In genomic region chr7:42262907-42263466, GRCh38 we compare ENCODE assay signal across 12 cellular contexts. TPM values are rescaled to one million over a fixed set of nuclear protein-coding genes. Genes with fewer than 3 reads are reported as not detected.
DNase-seq lines count a peak whose midpoint lies in the region; ATAC-seq, FAIRE-seq and TF ChIP-seq lines count a peak whose summit lies in the region.
"Had no signal": no experiment of that assay in that cellular context is flagged by ENCODE, and none has a peak within 500 bp of the region (broad histone marks: within the 10 kb centered on the region; RNA-seq: fewer than 3 reads in every experiment).

No MANE protein-coding gene starts in this region.

- no peaks in the 10 kb centered on the region for H3K36me3 ChIP-seq in right lobe of liver
- H3K36me3 ChIP-seq: lower lobe of right lung had no signal

- no peak overlapping the region for H3K27ac ChIP-seq in right lobe of liver
- H3K27ac ChIP-seq: A549, lower lobe of right lung had no signal

- ATAC-seq in right lobe of liver (no peak), GM21737 (IDR thresholded peaks at IDR 0.05; ENCODE audit: unreplicated experiment) (no peak)
- no peak for ATAC-seq in effector memory CD8-positive, alpha-beta T cell (replicated peaks)
- ATAC-seq: A549 had no signal

- H3K4me1 ChIP-seq in right lobe of liver: no peaks in the 10 kb centered on the region
- H3K4me1 ChIP-seq: A549, lower lobe of right lung had no signal

- H3K4me3 Mint-ChIP-seq in chondrocyte (ENCODE audit: unreplicated experiment): no peak overlapping the region
- no peak overlapping the region for H3K4me3 Mint-ChIP-seq in effector memory CD8-positive, alpha-beta T cell

- TF ChIP-seq CTCF in chondrocyte (IDR thresholded peaks at IDR 0.05) (no peak), right lobe of liver (IDR thresholded peaks at IDR 0.05) (no peak)

- WGBS in right lobe of liver (ENCODE audit: insufficient coverage, low coverage, low lambda C conversion rate, missing lambda C conversion rate): 62% methylated on average over 6 of the region's 7 CpGs

- no peaks in the 10 kb centered on the region for H3K27me3 Mint-ChIP-seq in chondrocyte (ENCODE audit: low read depth)
- no peaks in the 10 kb centered on the region for H3K27me3 Mint-ChIP-seq in effector memory CD8-positive, alpha-beta T cell

- H3K4me1 Mint-ChIP-seq in chondrocyte (ENCODE audit: low read depth): peaks cover 9% of the 10 kb centered on the region
- no peaks in the 10 kb centered on the region for H3K4me1 Mint-ChIP-seq in effector memory CD8-positive, alpha-beta T cell (ENCODE audit: low read depth in 2 of 2)

- no peak for FAIRE-seq in urothelium cell line (lab: Jason Lieb, UNC)
- FAIRE-seq: A549 had no signal

- H3K9me3 Mint-ChIP-seq in chondrocyte (ENCODE audit: low read depth): peaks cover 2% of the 10 kb centered on the region
- peaks cover 2 to 5% of the 10 kb centered on the region in 2 donors for H3K9me3 Mint-ChIP-seq in effector memory CD8-positive, alpha-beta T cell

- H3K9me3 ChIP-seq in right lobe of liver: no peaks in the 10 kb centered on the region
- H3K9me3 ChIP-seq: A549, lower lobe of right lung had no signal

- intact Hi-C loops in right lobe of liver (cut with DNase I): no loop called here

- H3K36me3 Mint-ChIP-seq in chondrocyte (ENCODE audit: low read depth): no peaks in the 10 kb centered on the region
- no peaks in the 10 kb centered on the region for H3K36me3 Mint-ChIP-seq in effector memory CD8-positive, alpha-beta T cell (ENCODE audit: insufficient read depth)

- peak overlapping the region; percentile 37 for H3K27ac Mint-ChIP-seq in chondrocyte (ENCODE audit: unreplicated experiment)
- no peak overlapping the region for H3K27ac Mint-ChIP-seq in effector memory CD8-positive, alpha-beta T cell

- H3K4me3 ChIP-seq in right lobe of liver: no peak overlapping the region
- H3K4me3 ChIP-seq: A549, lower lobe of right lung had no signal

- peaks cover 0 to 3% of the 10 kb centered on the region in 2 donors for H3K27me3 ChIP-seq in right lobe of liver

- TF ChIP-seq POLR2A in right lobe of liver (IDR thresholded peaks at IDR 0.05): no peak

- DNase-seq in NCI-H1417 (lab: John Stamatoyannopoulos, UW): peak in 2 of 3 experiments; percentile 39 to 61
- DNase-seq in NCI-H1417 treated with DMSO at 0.1 percent for 48 hours (lab: John Stamatoyannopoulos, UW): no peak
- no peak for DNase-seq in chondrocyte (ENCODE audit: low spot score)
- peak; percentile 81 for DNase-seq in kidney tubule cell (ENCODE audit: low spot score)
- DNase-seq in urothelium cell line (ENCODE audit: low spot score): peak; percentile 44
- no peak for DNase-seq in right lobe of liver
- no peak for DNase-seq in effector memory CD8-positive, alpha-beta T cell
- DNase-seq: lower lobe of right lung, NCI-H2081 treated with DMSO at 0.1 percent for 48 hours, T-helper 1 cell had no signal

RNA-seq across cellular contexts. Expression of gene GLI3, which starts 26.0 kb away (rescaled TPM):
- total RNA-seq in chondrocyte (11.7 to 37.8 TPM (median 12.1 TPM) in 3 replicates), right lobe of liver (under 1 TPM; 0.12 to 0.95 (median 0.21) TPM)

Comparison
In these comparisons a context has a peak if more than half of its experiments do, and no peak if none do; other contexts are left out.
1. DNase-seq: peak in NCI-H1417 (2 of 3), kidney tubule cell (single experiment) and urothelium cell line (single experiment); none in NCI-H1417 treated with DMSO at 0.1 percent for 48 hours (single experiment), chondrocyte (single experiment), right lobe of liver (0 of 3) and effector memory CD8-positive, alpha-beta T cell (0 of 3).